ENCODE assay signal across 8 cellular contexts in the genomic region with DNA sequence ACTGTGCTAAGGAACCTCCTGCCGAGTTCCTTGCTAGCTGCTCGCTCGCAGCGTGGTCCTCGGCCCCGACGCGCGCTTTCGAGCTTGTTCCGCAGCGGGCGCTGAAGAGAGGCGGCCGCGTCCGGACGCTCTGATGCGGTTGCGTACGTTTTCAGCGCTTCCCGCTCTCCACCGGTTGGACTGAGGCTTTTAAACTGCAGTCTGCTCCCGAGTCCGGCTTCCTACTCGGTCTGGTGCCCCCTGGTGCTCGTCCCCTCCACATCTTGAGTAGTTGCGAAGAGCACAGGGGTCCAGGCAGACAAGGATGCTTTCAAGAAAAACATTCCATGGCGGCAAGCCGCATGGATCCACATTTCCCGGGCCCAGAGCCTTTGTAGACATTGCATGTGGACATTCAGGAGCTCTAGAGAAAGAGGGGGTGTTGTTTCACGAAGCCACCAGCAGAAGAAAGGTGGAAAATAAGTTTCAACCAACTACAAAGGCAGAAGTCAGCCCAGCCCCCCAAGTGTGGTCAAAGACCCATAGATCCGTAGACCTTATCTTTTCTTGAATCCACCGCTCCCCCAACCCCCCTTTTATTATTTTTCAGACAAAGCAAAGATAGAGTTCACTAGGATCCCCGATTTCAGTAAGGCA. TPM values are rescaled to one million over a fixed set of nuclear protein-coding genes. Genes with fewer than 3 reads are reported as not detected.
DNase-seq lines count a peak whose midpoint lies in the region; ATAC-seq, FAIRE-seq and TF ChIP-seq lines count a peak whose summit lies in the region.

No MANE protein-coding gene starts in this region.

- peaks cover 37% of the 10 kb centered on the region for H3K79me2 ChIP-seq in smooth muscle cell (ENCODE audit: low read depth)

- no peaks in the 10 kb centered on the region for H3K9me3 ChIP-seq in smooth muscle cell (replicated peaks; ENCODE audit: low read depth)

- H3K4me3 Mint-ChIP-seq in immature natural killer cell: no peak overlapping the region

- peaks cover 27% of the 10 kb centered on the region for H3K4me1 ChIP-seq in smooth muscle cell (ENCODE audit: low read depth)

- peak; percentile 34 for ATAC-seq in GM18861 (IDR thresholded peaks at IDR 0.05; ENCODE audit: unreplicated experiment)
- peak; percentile 42 for ATAC-seq in HG03095 (IDR thresholded peaks at IDR 0.05; ENCODE audit: unreplicated experiment)

- H3K27ac Mint-ChIP-seq in immature natural killer cell: no peak overlapping the region

- H3K36me3 ChIP-seq in bronchial epithelial cell (ENCODE audit: control insufficient read depth, insufficient read depth, low read length) (no peaks in the 10 kb centered on the region), smooth muscle cell (ENCODE audit: low read depth) (no peaks in the 10 kb centered on the region)

- FAIRE-seq in bronchial epithelial cell (lab: Jason Lieb, UNC): no peak

- H3K27me3 ChIP-seq in bronchial epithelial cell (ENCODE audit: control insufficient read depth, insufficient read depth, low read length) (no peaks in the 10 kb centered on the region), smooth muscle cell (ENCODE audit: low read depth) (no peaks in the 10 kb centered on the region)

- H2AFZ ChIP-seq in smooth muscle cell (ENCODE audit: low read depth): peak overlapping the region; percentile 81

- H3K4me3 ChIP-seq in bronchial epithelial cell (ENCODE audit: low read depth, low read length) (peak overlapping the region; percentile 85), smooth muscle cell (peak overlapping the region; percentile 86)

- no peaks in the 10 kb centered on the region for H3K36me3 Mint-ChIP-seq in immature natural killer cell

- peak overlapping the region; percentile 94 for H3K27ac ChIP-seq in VCaP
- H3K27ac ChIP-seq in smooth muscle cell (ENCODE audit: low read depth): peak overlapping the region; percentile 53

- DNase-seq in ACHN (peak; percentile 99), NCI-H2171 (lab: John Stamatoyannopoulos, UW) (peak; percentile 100), bronchial epithelial cell (ENCODE audit: low read depth) (peak; percentile 89), immature natural killer cell (peak; percentile 80 to 85 (median 85)), smooth muscle cell (lab: John Stamatoyannopoulos, UW; ENCODE audit: unreplicated experiment) (peak; percentile 69)

- in situ Hi-C loops in ACHN (cut with HindIII; ENCODE audit: low pct_ligation_motif_present, low pct_unique_long_range_greater_than_20kb, low sequenced_read_pairs): no loop called here

- peaks cover 26 to 32% of the 10 kb centered on the region in 2 donors for H3K4me1 Mint-ChIP-seq in immature natural killer cell

- WGBS in smooth muscle cell (ENCODE audit: low lambda C conversion rate): 2% methylated on average over 36 of the region's 36 CpGs

- peak overlapping the region; percentile 85 for H3K4me2 ChIP-seq in smooth muscle cell

- peaks cover 34% of the 10 kb centered on the region for H4K20me1 ChIP-seq in smooth muscle cell (ENCODE audit: low read depth)

- peak; percentile 88 for TF ChIP-seq CTCF in VCaP (conservative IDR thresholded peaks at IDR 0.05)
- TF ChIP-seq CTCF in bronchial epithelial cell (IDR thresholded peaks at IDR 0.05; ENCODE audit: insufficient read depth, low read length, severe bottlenecking): peak; percentile 74
- peak; percentile 63 for TF ChIP-seq CTCF in smooth muscle cell (IDR thresholded peaks at IDR 0.05; ENCODE audit: borderline replicate concordance, insufficient read depth, poor library complexity, severe bottlenecking)

- H3K9me3 Mint-ChIP-seq in immature natural killer cell: no peaks in the 10 kb centered on the region

- peak overlapping the region; percentile 3 for H3K9ac ChIP-seq in smooth muscle cell (ENCODE audit: low read depth)

- peaks cover 14% of the 10 kb centered on the region for H3F3A ChIP-seq in smooth muscle cell (ENCODE audit: low read depth)

- H3K27me3 Mint-ChIP-seq in immature natural killer cell (ENCODE audit: low read depth in 3 of 3): peaks cover 0 to 8% (median 0%) of the 10 kb centered on the region in 3 donors

RNA-seq across cellular contexts. Expression of gene WNK1, which starts 1.1 kb away (rescaled TPM):
- total RNA-seq in bronchial epithelial cell: 57.7 and 101 TPM in 2 replicates
- 10 to 100 TPM in 1 of 3 donors, 1 to 10 TPM in 2; 7.5 to 46.5 (median 8.6) TPM for polyA plus RNA-seq in immature natural killer cell
- total RNA-seq in smooth muscle cell: 95.0 and 104 TPM in 2 replicates
- polyA plus RNA-seq in smooth muscle cell: 42.2 and 62.5 TPM in 2 replicates

Comparison
In these comparisons a context has a peak if more than half of its experiments do, and no peak if none do; other contexts are left out.
1. Peak in every context shown above with its lines: DNase-seq, ATAC-seq, H3K4me3 ChIP-seq and H3K27ac ChIP-seq.